In the genomic region with DNA sequence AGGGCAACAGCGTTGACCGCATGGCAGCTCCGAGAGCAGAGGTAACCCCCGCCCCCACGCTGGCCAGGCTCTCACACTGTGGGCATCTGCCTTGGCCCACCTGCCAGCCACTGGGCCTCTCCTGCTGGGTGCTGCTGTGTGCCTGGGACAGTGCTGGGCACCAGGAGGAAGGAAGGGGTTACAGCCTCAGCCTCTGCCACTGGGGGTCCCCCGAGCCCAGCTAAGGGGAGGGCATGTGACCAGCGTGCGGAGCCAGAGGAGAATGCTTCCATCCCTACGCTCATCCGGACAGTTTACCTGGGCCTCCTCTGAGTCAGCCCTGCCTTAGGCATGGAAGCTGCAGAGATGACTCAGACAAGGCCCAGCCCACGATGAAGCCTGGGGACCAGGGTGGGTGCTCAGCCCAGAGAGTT, we compare ENCODE assay signal across 21 cellular contexts. TPM values are rescaled to one million over a fixed set of nuclear protein-coding genes. Genes with fewer than 3 reads are reported as not detected.
DNase-seq lines count a peak whose midpoint lies in the region; ATAC-seq, FAIRE-seq and TF ChIP-seq lines count a peak whose summit lies in the region.
"Had no signal": no experiment of that assay in that cellular context is flagged by ENCODE, and none has a peak within 500 bp of the region (broad histone marks: within the 10 kb centered on the region; RNA-seq: fewer than 3 reads in every experiment).

No MANE protein-coding gene starts in this region.

- no peak for TF ChIP-seq CTCF in bronchial epithelial cell (IDR thresholded peaks at IDR 0.05; ENCODE audit: insufficient read depth, low read length, severe bottlenecking)

- no peaks in the 10 kb centered on the region for H3K36me3 ChIP-seq in bronchial epithelial cell (ENCODE audit: control insufficient read depth, insufficient read depth, low read length)

- no peaks in the 10 kb centered on the region for H3K27me3 ChIP-seq in bronchial epithelial cell (ENCODE audit: control insufficient read depth, insufficient read depth, low read length)

- DNase-seq in EH (ENCODE audit: low read depth) (peak; percentile 6), HPDE6-E6E7 (ENCODE audit: extremely low spot score) (peak; percentile 80), bronchial epithelial cell (ENCODE audit: low read depth) (peak; percentile 74), kidney tubule cell (ENCODE audit: low spot score) (peak; percentile 47), SHP77 treated with DMSO at 0.1 percent for 48 hours (lab: John Stamatoyannopoulos, UW) (no peak), NCI-H128 (lab: John Stamatoyannopoulos, UW; ENCODE audit: unreplicated experiment) (no peak)
- DNase-seq: activated naive CD4-positive, alpha-beta T cell; activated T-cell treated with anti-CD3 and anti-CD28 coated beads for 4 hours; anterior cingulate cortex; GOT3; NCI-H1436; NCI-H774; right cardiac atrium; SW 1271 had no signal

- no peak for ATAC-seq in HG02973 (IDR thresholded peaks at IDR 0.05; ENCODE audit: unreplicated experiment)
- ATAC-seq in HG03175 (IDR thresholded peaks at IDR 0.05; ENCODE audit: unreplicated experiment), result no peak
- ATAC-seq: left lobe of liver, right cardiac atrium had no signal

- no peak overlapping the region for H3K4me3 ChIP-seq in bronchial epithelial cell (ENCODE audit: low read depth, low read length)

- peak; percentile 90 for FAIRE-seq in bronchial epithelial cell (lab: Jason Lieb, UNC)
- FAIRE-seq: endometrium had no signal

RNA-seq across cellular contexts. Expression of a gene that starts 10.9 kb away (rescaled TPM):
- total RNA-seq in bronchial epithelial cell, result not detected in 2 replicates
- total RNA-seq: LHCN-M2 had no signal

RNA-seq across cellular contexts. Expression of a gene that starts 41.8 kb away (rescaled TPM):
- under 0.01 TPM in 1 of 2 replicates, not detected in the other for total RNA-seq in bronchial epithelial cell
- total RNA-seq: LHCN-M2 had no signal

RNA-seq across cellular contexts. Expression of a gene that starts 54.8 kb away (rescaled TPM):
- total RNA-seq in bronchial epithelial cell, result not detected in 2 replicates
- total RNA-seq: LHCN-M2, mucosa of gallbladder, omental fat pad, right cardiac atrium had no signal

Comparison
In these comparisons a context has a peak if more than half of its experiments do, and no peak if none do; other contexts are left out.
1. DNase-seq: peak in EH (single experiment), HPDE6-E6E7 (single experiment), bronchial epithelial cell (single experiment) and kidney tubule cell (single experiment); none in SHP77 treated with DMSO at 0.1 percent for 48 hours (single experiment) and NCI-H128 (single experiment).